2 cellular contexts compared by ENCODE assay signal in the genomic region with DNA sequence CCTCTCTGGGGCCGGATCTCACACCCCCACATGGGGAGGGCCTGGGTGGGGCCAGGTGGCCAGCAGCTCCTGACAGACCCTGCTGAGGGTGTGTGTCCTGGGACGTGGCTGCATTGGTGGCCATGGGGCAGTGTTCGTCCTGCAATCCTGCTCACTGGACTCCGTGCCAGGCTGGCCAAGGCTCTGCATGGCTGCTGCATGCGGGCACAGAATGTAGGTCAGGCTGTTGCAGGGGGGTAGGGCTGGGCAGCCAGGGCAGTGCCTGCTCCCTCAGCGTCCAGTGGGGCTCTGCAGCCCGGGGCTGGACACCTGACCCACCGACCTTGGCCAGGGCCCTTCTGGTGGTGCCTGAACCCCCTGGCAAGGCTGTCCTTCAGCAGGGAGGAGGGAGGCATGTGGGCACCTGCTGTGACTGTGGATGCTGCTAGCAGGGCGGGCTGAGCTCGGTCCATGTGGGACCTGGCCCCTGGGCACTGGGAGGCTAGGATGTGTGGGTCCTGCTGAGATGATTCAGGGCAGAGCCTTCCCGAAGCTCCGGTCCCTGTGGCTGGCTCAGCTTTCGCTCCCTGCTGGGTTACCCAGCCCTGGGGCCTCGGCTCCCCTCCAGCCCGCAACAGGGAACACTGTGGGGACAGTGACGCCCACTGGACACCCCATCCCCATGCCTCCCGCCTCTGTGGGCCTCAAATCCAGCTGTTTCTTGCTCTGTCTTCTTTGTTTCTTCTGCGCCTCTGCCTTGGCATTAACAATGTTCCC.
A peak's percentile ranks its signal among the peaks of the same experiment; 100 is the strongest.
TF ChIP-seq lines count a peak whose summit lies in the region.

No MANE protein-coding gene starts in this region.

TF ChIP-seq in HEK293, 187 proteins besides CTCF, POLR2A, EP300 and RAD21:
- TF ChIP-seq ZNF416 (tag by site-specific recombination; IDR thresholded peaks at IDR 0.05) = no peak
- TF ChIP-seq GLIS1 (tag by site-specific recombination; IDR thresholded peaks at IDR 0.05) = 0 out of 2 replicates have a peak, but pooled peaks have one; percentile 23
- no peak for TF ChIP-seq ZNF366 (tag by site-specific recombination; conservative IDR thresholded peaks at IDR 0.05)
- TF ChIP-seq ZNF16 (tag by site-specific recombination; IDR thresholded peaks at IDR 0.05; ENCODE audit: low read depth) = no peak
- TF ChIP-seq ZIC2 (tag by site-specific recombination; IDR thresholded peaks at IDR 0.05) = peak; percentile 92
- no peak for TF ChIP-seq ZNF510 (tag by site-specific recombination; IDR thresholded peaks at IDR 0.05; ENCODE audit: insufficient replicate concordance)
- TF ChIP-seq ZNF623 (tag by site-specific recombination; IDR thresholded peaks at IDR 0.05) = no peak
- TF ChIP-seq ZNF184 (tag by site-specific recombination; IDR thresholded peaks at IDR 0.05) = no peak
- TF ChIP-seq ZNF133 (tag by site-specific recombination; IDR thresholded peaks at IDR 0.05) = no peak
- TF ChIP-seq HOXD13 (CRISPR knock-in tag; IDR thresholded peaks at IDR 0.05; ENCODE audit: borderline replicate concordance) = no peak
- no peak for TF ChIP-seq ZNF549 (tag by site-specific recombination; IDR thresholded peaks at IDR 0.05)
- TF ChIP-seq SP2 (tag by site-specific recombination; IDR thresholded peaks at IDR 0.05) = no peak
- TF ChIP-seq HOXA7 (CRISPR knock-in tag; IDR thresholded peaks at IDR 0.05; ENCODE audit: borderline replicate concordance) = no peak
- TF ChIP-seq, protein P1, sequence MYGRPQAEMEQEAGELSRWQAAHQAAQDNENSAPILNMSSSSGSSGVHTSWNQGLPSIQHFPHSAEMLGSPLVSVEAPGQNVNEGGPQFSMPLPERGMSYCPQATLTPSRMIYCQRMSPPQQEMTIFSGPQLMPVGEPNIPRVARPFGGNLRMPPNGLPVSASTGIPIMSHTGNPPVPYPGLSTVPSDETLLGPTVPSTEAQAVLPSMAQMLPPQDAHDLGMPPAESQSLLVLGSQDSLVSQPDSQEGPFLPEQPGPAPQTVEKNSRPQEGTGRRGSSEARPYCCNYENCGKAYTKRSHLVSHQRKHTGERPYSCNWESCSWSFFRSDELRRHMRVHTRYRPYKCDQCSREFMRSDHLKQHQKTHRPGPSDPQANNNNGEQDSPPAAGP (tag by site-specific recombination; IDR thresholded peaks at IDR 0.05) = no peak
- no peak for TF ChIP-seq KLF8 (tag by site-specific recombination; IDR thresholded peaks at IDR 0.05)

TF ChIP-seq in H1, 55 proteins besides CTCF, POLR2A, EP300 and RAD21:
- TF ChIP-seq BACH1 (IDR thresholded peaks at IDR 0.05; ENCODE audit: low read length) (no peak), ASH2L (IDR thresholded peaks at IDR 0.05; ENCODE audit: low read length) (no peak), NANOG (IDR thresholded peaks at IDR 0.05; ENCODE audit: insufficient read depth, low read depth, low read length, poor library complexity, severe bottlenecking) (no peak), GABPA (IDR thresholded peaks at IDR 0.05; ENCODE audit: borderline replicate concordance, insufficient read depth, low read length) (no peak), PHF8 (conservative IDR thresholded peaks at IDR 0.05; ENCODE audit: low read depth, low read length) (no peak), EZH2 (IDR thresholded peaks at IDR 0.05; ENCODE audit: low read depth, low read length, severe bottlenecking) (no peak), RXRA (IDR thresholded peaks at IDR 0.05; ENCODE audit: insufficient read depth, low read depth, low read length) (no peak), EGR1 (IDR thresholded peaks at IDR 0.05; ENCODE audit: borderline replicate concordance, low read depth, low read length) (no peak), KDM1A (IDR thresholded peaks at IDR 0.05; ENCODE audit: borderline replicate concordance, low read length) (no peak)
- TF ChIP-seq, protein P2, sequence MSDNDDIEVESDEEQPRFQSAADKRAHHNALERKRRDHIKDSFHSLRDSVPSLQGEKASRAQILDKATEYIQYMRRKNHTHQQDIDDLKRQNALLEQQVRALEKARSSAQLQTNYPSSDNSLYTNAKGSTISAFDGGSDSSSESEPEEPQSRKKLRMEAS (IDR thresholded peaks at IDR 0.05) = no peak
- TF ChIP-seq, protein P3, sequence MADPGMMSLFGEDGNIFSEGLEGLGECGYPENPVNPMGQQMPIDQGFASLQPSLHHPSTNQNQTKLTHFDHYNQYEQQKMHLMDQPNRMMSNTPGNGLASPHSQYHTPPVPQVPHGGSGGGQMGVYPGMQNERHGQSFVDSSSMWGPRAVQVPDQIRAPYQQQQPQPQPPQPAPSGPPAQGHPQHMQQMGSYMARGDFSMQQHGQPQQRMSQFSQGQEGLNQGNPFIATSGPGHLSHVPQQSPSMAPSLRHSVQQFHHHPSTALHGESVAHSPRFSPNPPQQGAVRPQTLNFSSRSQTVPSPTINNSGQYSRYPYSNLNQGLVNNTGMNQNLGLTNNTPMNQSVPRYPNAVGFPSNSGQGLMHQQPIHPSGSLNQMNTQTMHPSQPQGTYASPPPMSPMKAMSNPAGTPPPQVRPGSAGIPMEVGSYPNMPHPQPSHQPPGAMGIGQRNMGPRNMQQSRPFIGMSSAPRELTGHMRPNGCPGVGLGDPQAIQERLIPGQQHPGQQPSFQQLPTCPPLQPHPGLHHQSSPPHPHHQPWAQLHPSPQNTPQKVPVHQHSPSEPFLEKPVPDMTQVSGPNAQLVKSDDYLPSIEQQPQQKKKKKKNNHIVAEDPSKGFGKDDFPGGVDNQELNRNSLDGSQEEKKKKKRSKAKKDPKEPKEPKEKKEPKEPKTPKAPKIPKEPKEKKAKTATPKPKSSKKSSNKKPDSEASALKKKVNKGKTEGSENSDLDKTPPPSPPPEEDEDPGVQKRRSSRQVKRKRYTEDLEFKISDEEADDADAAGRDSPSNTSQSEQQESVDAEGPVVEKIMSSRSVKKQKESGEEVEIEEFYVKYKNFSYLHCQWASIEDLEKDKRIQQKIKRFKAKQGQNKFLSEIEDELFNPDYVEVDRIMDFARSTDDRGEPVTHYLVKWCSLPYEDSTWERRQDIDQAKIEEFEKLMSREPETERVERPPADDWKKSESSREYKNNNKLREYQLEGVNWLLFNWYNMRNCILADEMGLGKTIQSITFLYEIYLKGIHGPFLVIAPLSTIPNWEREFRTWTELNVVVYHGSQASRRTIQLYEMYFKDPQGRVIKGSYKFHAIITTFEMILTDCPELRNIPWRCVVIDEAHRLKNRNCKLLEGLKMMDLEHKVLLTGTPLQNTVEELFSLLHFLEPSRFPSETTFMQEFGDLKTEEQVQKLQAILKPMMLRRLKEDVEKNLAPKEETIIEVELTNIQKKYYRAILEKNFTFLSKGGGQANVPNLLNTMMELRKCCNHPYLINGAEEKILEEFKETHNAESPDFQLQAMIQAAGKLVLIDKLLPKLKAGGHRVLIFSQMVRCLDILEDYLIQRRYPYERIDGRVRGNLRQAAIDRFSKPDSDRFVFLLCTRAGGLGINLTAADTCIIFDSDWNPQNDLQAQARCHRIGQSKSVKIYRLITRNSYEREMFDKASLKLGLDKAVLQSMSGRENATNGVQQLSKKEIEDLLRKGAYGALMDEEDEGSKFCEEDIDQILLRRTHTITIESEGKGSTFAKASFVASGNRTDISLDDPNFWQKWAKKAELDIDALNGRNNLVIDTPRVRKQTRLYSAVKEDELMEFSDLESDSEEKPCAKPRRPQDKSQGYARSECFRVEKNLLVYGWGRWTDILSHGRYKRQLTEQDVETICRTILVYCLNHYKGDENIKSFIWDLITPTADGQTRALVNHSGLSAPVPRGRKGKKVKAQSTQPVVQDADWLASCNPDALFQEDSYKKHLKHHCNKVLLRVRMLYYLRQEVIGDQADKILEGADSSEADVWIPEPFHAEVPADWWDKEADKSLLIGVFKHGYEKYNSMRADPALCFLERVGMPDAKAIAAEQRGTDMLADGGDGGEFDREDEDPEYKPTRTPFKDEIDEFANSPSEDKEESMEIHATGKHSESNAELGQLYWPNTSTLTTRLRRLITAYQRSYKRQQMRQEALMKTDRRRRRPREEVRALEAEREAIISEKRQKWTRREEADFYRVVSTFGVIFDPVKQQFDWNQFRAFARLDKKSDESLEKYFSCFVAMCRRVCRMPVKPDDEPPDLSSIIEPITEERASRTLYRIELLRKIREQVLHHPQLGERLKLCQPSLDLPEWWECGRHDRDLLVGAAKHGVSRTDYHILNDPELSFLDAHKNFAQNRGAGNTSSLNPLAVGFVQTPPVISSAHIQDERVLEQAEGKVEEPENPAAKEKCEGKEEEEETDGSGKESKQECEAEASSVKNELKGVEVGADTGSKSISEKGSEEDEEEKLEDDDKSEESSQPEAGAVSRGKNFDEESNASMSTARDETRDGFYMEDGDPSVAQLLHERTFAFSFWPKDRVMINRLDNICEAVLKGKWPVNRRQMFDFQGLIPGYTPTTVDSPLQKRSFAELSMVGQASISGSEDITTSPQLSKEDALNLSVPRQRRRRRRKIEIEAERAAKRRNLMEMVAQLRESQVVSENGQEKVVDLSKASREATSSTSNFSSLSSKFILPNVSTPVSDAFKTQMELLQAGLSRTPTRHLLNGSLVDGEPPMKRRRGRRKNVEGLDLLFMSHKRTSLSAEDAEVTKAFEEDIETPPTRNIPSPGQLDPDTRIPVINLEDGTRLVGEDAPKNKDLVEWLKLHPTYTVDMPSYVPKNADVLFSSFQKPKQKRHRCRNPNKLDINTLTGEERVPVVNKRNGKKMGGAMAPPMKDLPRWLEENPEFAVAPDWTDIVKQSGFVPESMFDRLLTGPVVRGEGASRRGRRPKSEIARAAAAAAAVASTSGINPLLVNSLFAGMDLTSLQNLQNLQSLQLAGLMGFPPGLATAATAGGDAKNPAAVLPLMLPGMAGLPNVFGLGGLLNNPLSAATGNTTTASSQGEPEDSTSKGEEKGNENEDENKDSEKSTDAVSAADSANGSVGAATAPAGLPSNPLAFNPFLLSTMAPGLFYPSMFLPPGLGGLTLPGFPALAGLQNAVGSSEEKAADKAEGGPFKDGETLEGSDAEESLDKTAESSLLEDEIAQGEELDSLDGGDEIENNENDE (IDR thresholded peaks at IDR 0.05; ENCODE audit: insufficient replicate concordance, low read length) = no peak
- TF ChIP-seq, protein P4, sequence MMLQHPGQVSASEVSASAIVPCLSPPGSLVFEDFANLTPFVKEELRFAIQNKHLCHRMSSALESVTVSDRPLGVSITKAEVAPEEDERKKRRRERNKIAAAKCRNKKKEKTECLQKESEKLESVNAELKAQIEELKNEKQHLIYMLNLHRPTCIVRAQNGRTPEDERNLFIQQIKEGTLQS (IDR thresholded peaks at IDR 0.05; ENCODE audit: insufficient read depth, low read depth, low read length) = no peak
- TF ChIP-seq, protein P5, sequence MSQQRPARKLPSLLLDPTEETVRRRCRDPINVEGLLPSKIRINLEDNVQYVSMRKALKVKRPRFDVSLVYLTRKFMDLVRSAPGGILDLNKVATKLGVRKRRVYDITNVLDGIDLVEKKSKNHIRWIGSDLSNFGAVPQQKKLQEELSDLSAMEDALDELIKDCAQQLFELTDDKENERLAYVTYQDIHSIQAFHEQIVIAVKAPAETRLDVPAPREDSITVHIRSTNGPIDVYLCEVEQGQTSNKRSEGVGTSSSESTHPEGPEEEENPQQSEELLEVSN (IDR thresholded peaks at IDR 0.05) = no peak
